ENCODE assay signal across 8 cellular contexts in the genomic region with DNA sequence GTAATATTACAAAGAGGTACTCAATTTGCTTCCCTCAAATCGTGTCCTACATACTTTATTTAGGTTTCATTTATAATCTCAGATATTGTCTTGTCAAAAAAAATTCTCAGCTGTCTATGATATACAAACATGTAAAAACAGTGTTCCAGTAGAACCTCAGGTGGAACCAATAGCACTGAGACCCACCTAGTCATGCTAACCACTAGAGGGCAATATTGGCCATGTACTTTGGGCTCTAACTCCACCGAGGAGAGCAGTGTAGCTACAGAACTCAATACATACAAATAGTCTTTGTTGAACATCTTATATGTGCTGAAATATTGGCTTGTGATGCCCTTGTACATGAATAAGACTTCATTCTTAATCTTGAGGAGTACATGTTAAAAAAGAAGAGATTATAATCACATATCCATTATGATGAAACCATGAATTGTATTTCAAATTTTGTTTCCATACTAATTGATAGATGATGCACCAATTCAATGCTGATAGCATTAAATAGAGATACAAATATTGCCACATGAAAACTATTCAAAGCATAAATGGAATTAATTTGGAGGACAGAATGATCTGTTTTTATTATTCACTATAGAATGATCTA.
A peak's percentile ranks its signal among the peaks of the same experiment; 100 is the strongest.
DNase-seq lines count a peak whose midpoint lies in the region; ATAC-seq and TF ChIP-seq lines count a peak whose summit lies in the region.

No MANE protein-coding gene starts in this region.

- DNase-seq in BJ (ENCODE audit: low read depth) (no peak), NCI-H446 (lab: John Stamatoyannopoulos, UW) (peak; percentile 36 to 82), brain pericyte (ENCODE audit: low read depth, low spot score) (peak; percentile 20), left kidney (ENCODE audit: low read depth, low spot score) (peak; percentile 77)
- DNase-seq in activated effector memory CD4-positive, alpha-beta T cell treated with Interleukin-2 at 50 U/mL for 16 hours, result no peak
- DNase-seq in activated naive CD4-positive, alpha-beta T cell treated with anti-CD3 and anti-CD28 coated beads, Interleukin-2, amount 10 ng/mL, durations not matched to agents 7 days and 5 days, result no peak

- TF ChIP-seq CTCF in BJ (IDR thresholded peaks at IDR 0.05; ENCODE audit: insufficient read depth, low read depth, low read length), result peak; percentile 83

- H3K4me3 Mint-ChIP-seq in activated naive CD4-positive, alpha-beta T cell treated with anti-CD3 and anti-CD28 coated beads, Interleukin-2, amount 10 ng/mL, durations not matched to agents 7 days and 5 days, result no peak overlapping the region

- H3K36me3 ChIP-seq in BJ (ENCODE audit: control insufficient read depth, insufficient read depth, low read length), result no peaks in the 10 kb centered on the region

- POLR2A ChIA-PET in BJ (lab: Charles Lee), result no interaction called here

- H3K36me3 Mint-ChIP-seq in activated naive CD4-positive, alpha-beta T cell treated with anti-CD3 and anti-CD28 coated beads, Interleukin-2, amount 10 ng/mL, durations not matched to agents 7 days and 5 days, result no peaks in the 10 kb centered on the region

- peak; percentile 88 for ATAC-seq in GM18870 (IDR thresholded peaks at IDR 0.05; ENCODE audit: unreplicated experiment)
- peak; percentile 86 for ATAC-seq in HG03342 (IDR thresholded peaks at IDR 0.05; ENCODE audit: unreplicated experiment)

- H3K4me1 Mint-ChIP-seq in activated naive CD4-positive, alpha-beta T cell treated with anti-CD3 and anti-CD28 coated beads, Interleukin-2, amount 10 ng/mL, durations not matched to agents 7 days and 5 days, result no peaks in the 10 kb centered on the region

- no peaks in the 10 kb centered on the region for H3K27me3 ChIP-seq in BJ (ENCODE audit: control insufficient read depth, insufficient read depth, low read length)

- H3K4me3 ChIP-seq in BJ (ENCODE audit: low read depth, low read length), result no peak overlapping the region

- no peaks in the 10 kb centered on the region for H3K9me3 Mint-ChIP-seq in activated naive CD4-positive, alpha-beta T cell treated with anti-CD3 and anti-CD28 coated beads, Interleukin-2, amount 10 ng/mL, durations not matched to agents 7 days and 5 days

- CTCF ChIA-PET in BJ (lab: Yijun Ruan, JAX), result interaction anchor here (0.7 to 3.8 kb wide), 15 partner anchors 11 to 406 kb away, joined by 3 to 25 read pairs (median 4); no protein-coding TSS in a partner anchor
- CTCF ChIA-PET in activated naive CD4-positive, alpha-beta T cell treated with anti-CD3 and anti-CD28 coated beads, Interleukin-2, amount 10 ng/mL, durations not matched to agents 7 days and 5 days (lab: Charles Lee), result interaction anchor here (0.7 to 1.5 kb wide), 4 partner anchors 10 to 399 kb away, joined by 3 to 6 read pairs (median 4); no protein-coding TSS in a partner anchor

- no peak overlapping the region for H3K27ac Mint-ChIP-seq in activated naive CD4-positive, alpha-beta T cell treated with anti-CD3 and anti-CD28 coated beads, Interleukin-2, amount 10 ng/mL, durations not matched to agents 7 days and 5 days

- H3K27me3 Mint-ChIP-seq in activated naive CD4-positive, alpha-beta T cell treated with anti-CD3 and anti-CD28 coated beads, Interleukin-2, amount 10 ng/mL, durations not matched to agents 7 days and 5 days, result no peaks in the 10 kb centered on the region

Comparison
In these comparisons a context has a peak if more than half of its experiments do, and no peak if none do; other contexts are left out.
1. DNase-seq: peak in NCI-H446 (2 of 2), brain pericyte (single experiment) and left kidney (single experiment); none in BJ (single experiment), activated effector memory CD4-positive, alpha-beta T cell treated with Interleukin-2 at 50 U/mL for 16 hours (single experiment) and activated naive CD4-positive, alpha-beta T cell treated with anti-CD3 and anti-CD28 coated beads, Interleukin-2, amount 10 ng/mL, durations not matched to agents 7 days and 5 days (single experiment).